In the genomic region with DNA sequence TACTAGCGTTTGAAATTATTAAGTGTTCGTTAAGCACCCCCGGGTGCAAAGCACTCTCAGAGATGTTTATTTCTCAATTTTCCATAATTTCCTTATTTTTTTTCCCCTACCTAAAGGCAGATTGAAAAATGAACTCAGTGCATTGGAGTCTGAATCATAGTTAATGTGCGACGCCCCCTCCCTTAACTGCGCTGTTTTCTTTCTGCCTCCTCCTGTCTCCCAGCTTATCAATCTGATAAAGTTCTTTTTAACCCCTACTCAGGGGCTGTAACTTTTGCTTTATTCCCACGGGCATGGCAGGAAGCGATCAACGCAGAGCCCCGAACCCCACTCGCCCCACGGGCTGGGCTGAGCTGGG, we compare ENCODE assay signal across 1 cellular context.
TF ChIP-seq lines count a peak whose summit lies in the region.

No MANE protein-coding gene starts in this region.

TF ChIP-seq in HCT116, 20 proteins besides CTCF, POLR2A, EP300 and RAD21 (continued from another document):
- TF ChIP-seq, protein P1, sequence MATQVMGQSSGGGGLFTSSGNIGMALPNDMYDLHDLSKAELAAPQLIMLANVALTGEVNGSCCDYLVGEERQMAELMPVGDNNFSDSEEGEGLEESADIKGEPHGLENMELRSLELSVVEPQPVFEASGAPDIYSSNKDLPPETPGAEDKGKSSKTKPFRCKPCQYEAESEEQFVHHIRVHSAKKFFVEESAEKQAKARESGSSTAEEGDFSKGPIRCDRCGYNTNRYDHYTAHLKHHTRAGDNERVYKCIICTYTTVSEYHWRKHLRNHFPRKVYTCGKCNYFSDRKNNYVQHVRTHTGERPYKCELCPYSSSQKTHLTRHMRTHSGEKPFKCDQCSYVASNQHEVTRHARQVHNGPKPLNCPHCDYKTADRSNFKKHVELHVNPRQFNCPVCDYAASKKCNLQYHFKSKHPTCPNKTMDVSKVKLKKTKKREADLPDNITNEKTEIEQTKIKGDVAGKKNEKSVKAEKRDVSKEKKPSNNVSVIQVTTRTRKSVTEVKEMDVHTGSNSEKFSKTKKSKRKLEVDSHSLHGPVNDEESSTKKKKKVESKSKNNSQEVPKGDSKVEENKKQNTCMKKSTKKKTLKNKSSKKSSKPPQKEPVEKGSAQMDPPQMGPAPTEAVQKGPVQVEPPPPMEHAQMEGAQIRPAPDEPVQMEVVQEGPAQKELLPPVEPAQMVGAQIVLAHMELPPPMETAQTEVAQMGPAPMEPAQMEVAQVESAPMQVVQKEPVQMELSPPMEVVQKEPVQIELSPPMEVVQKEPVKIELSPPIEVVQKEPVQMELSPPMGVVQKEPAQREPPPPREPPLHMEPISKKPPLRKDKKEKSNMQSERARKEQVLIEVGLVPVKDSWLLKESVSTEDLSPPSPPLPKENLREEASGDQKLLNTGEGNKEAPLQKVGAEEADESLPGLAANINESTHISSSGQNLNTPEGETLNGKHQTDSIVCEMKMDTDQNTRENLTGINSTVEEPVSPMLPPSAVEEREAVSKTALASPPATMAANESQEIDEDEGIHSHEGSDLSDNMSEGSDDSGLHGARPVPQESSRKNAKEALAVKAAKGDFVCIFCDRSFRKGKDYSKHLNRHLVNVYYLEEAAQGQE (IDR thresholded peaks at IDR 0.05; ENCODE audit: low read depth): no peak
